In the genomic region with DNA sequence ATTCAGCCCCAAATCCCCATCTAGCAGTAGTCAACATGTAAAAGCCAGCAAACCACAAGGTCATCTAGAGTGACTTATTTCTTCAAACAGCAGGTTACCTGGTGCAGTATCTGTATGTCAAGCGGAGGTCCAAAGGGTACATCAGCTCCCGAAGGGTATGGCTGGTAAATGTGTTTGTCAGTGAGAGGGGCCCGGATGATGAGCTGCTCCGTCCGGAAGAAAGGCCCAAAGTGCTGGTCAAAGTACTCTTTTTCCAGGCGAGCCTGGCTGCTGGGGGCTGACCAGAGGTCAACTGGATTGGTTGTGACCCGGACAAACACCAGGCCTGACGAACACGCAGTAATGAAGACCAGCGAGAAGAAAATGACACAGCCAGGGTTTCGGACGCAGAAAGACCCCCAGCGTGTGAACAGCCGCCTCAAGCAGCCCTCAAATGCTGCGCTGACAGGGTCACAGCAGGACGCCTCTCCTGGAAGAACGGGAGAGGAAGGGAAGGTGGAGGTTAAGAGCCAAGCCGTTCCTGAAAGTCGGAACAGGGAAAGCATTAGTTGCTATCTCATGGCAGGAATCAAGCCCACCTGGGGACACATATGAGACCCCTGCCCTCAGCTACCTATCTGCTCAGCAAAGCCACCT, we compare ENCODE assay signal across 1 cellular context.
TF ChIP-seq lines count a peak whose summit lies in the region.

No MANE protein-coding gene starts in this region.

TF ChIP-seq in HepG2, 621 proteins besides CTCF, POLR2A, EP300 and RAD21 (continued from another document and continues in another):
- TF ChIP-seq, protein P1, sequence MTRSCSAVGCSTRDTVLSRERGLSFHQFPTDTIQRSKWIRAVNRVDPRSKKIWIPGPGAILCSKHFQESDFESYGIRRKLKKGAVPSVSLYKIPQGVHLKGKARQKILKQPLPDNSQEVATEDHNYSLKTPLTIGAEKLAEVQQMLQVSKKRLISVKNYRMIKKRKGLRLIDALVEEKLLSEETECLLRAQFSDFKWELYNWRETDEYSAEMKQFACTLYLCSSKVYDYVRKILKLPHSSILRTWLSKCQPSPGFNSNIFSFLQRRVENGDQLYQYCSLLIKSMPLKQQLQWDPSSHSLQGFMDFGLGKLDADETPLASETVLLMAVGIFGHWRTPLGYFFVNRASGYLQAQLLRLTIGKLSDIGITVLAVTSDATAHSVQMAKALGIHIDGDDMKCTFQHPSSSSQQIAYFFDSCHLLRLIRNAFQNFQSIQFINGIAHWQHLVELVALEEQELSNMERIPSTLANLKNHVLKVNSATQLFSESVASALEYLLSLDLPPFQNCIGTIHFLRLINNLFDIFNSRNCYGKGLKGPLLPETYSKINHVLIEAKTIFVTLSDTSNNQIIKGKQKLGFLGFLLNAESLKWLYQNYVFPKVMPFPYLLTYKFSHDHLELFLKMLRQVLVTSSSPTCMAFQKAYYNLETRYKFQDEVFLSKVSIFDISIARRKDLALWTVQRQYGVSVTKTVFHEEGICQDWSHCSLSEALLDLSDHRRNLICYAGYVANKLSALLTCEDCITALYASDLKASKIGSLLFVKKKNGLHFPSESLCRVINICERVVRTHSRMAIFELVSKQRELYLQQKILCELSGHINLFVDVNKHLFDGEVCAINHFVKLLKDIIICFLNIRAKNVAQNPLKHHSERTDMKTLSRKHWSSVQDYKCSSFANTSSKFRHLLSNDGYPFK (CRISPR knock-in tag; IDR thresholded peaks at IDR 0.05; ENCODE audit: borderline replicate concordance), result peak; percentile 24; the same call in 1 of the 2 replicates
- peak; percentile 56; the same call in 1 of the 2 replicates for TF ChIP-seq BCL6 (CRISPR knock-in tag; IDR thresholded peaks at IDR 0.05)
- TF ChIP-seq, protein P2, sequence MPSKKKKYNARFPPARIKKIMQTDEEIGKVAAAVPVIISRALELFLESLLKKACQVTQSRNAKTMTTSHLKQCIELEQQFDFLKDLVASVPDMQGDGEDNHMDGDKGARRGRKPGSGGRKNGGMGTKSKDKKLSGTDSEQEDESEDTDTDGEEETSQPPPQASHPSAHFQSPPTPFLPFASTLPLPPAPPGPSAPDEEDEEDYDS (CRISPR knock-in tag; IDR thresholded peaks at IDR 0.05), result peak; percentile 47; the same call in 1 of the 2 replicates
- TF ChIP-seq FOXJ3 (CRISPR knock-in tag; IDR thresholded peaks at IDR 0.05; ENCODE audit: borderline replicate concordance), result peak; percentile 90; the same call in 1 of the 2 replicates
- TF ChIP-seq, protein P3, sequence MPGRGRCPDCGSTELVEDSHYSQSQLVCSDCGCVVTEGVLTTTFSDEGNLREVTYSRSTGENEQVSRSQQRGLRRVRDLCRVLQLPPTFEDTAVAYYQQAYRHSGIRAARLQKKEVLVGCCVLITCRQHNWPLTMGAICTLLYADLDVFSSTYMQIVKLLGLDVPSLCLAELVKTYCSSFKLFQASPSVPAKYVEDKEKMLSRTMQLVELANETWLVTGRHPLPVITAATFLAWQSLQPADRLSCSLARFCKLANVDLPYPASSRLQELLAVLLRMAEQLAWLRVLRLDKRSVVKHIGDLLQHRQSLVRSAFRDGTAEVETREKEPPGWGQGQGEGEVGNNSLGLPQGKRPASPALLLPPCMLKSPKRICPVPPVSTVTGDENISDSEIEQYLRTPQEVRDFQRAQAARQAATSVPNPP (CRISPR knock-in tag; IDR thresholded peaks at IDR 0.05), result 0 out of 2 replicates have a peak, but pooled peaks have one; percentile 52
- TF ChIP-seq MEIS2 (CRISPR knock-in tag; IDR thresholded peaks at IDR 0.05), result peak; percentile 93
- TF ChIP-seq KAT7 (CRISPR knock-in tag; IDR thresholded peaks at IDR 0.05; ENCODE audit: borderline replicate concordance), result no peak
- TF ChIP-seq CBX2 (IDR thresholded peaks at IDR 0.05; ENCODE audit: low read depth, low read length), result no peak
- no peak for TF ChIP-seq CBX2 (CRISPR knock-in tag; IDR thresholded peaks at IDR 0.05; ENCODE audit: low read depth)
- TF ChIP-seq ZNF652 (CRISPR knock-in tag; IDR thresholded peaks at IDR 0.05; ENCODE audit: borderline replicate concordance, low read depth), result peak; percentile 25; the same call in 1 of the 2 replicates
- TF ChIP-seq, protein P4, sequence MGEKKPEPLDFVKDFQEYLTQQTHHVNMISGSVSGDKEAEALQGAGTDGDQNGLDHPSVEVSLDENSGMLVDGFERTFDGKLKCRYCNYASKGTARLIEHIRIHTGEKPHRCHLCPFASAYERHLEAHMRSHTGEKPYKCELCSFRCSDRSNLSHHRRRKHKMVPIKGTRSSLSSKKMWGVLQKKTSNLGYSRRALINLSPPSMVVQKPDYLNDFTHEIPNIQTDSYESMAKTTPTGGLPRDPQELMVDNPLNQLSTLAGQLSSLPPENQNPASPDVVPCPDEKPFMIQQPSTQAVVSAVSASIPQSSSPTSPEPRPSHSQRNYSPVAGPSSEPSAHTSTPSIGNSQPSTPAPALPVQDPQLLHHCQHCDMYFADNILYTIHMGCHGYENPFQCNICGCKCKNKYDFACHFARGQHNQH (CRISPR knock-in tag; IDR thresholded peaks at IDR 0.05), result peak; percentile 88
- peak; percentile 78; the same call in 1 of the 2 replicates for TF ChIP-seq ZNF225 (CRISPR knock-in tag; IDR thresholded peaks at IDR 0.05)
- TF ChIP-seq ZSCAN21 (CRISPR knock-in tag; IDR thresholded peaks at IDR 0.05; ENCODE audit: borderline replicate concordance), result peak; percentile 100
- TF ChIP-seq WIZ (CRISPR knock-in tag; IDR thresholded peaks at IDR 0.05), result no peak
- TF ChIP-seq, protein P5, sequence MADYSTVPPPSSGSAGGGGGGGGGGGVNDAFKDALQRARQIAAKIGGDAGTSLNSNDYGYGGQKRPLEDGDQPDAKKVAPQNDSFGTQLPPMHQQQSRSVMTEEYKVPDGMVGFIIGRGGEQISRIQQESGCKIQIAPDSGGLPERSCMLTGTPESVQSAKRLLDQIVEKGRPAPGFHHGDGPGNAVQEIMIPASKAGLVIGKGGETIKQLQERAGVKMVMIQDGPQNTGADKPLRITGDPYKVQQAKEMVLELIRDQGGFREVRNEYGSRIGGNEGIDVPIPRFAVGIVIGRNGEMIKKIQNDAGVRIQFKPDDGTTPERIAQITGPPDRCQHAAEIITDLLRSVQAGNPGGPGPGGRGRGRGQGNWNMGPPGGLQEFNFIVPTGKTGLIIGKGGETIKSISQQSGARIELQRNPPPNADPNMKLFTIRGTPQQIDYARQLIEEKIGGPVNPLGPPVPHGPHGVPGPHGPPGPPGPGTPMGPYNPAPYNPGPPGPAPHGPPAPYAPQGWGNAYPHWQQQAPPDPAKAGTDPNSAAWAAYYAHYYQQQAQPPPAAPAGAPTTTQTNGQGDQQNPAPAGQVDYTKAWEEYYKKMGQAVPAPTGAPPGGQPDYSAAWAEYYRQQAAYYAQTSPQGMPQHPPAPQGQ (CRISPR knock-in tag; IDR thresholded peaks at IDR 0.05; ENCODE audit: borderline replicate concordance), result no peak
- 0 out of 2 replicates have a peak, but pooled peaks have one; percentile 58 for TF ChIP-seq BRCA1 (CRISPR knock-in tag; IDR thresholded peaks at IDR 0.05)
- TF ChIP-seq, protein P6, sequence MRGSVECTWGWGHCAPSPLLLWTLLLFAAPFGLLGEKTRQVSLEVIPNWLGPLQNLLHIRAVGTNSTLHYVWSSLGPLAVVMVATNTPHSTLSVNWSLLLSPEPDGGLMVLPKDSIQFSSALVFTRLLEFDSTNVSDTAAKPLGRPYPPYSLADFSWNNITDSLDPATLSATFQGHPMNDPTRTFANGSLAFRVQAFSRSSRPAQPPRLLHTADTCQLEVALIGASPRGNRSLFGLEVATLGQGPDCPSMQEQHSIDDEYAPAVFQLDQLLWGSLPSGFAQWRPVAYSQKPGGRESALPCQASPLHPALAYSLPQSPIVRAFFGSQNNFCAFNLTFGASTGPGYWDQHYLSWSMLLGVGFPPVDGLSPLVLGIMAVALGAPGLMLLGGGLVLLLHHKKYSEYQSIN (CRISPR knock-in tag; IDR thresholded peaks at IDR 0.05; ENCODE audit: borderline replicate concordance), result no peak
- TF ChIP-seq NAIF1 (CRISPR knock-in tag; IDR thresholded peaks at IDR 0.05; ENCODE audit: borderline replicate concordance), result no peak
- peak; percentile 88 for TF ChIP-seq MTA1 (CRISPR knock-in tag; IDR thresholded peaks at IDR 0.05; ENCODE audit: borderline replicate concordance)
- TF ChIP-seq ZNF614 (CRISPR knock-in tag; IDR thresholded peaks at IDR 0.05; ENCODE audit: borderline replicate concordance), result peak; percentile 82; the same call in 1 of the 2 replicates
- peak; percentile 90 for TF ChIP-seq ZMYM3 (CRISPR knock-in tag; IDR thresholded peaks at IDR 0.05)
- TF ChIP-seq KAT2B (IDR thresholded peaks at IDR 0.05; ENCODE audit: borderline replicate concordance, low read depth, low read length), result no peak
- no peak for TF ChIP-seq ZSCAN22 (CRISPR knock-in tag; IDR thresholded peaks at IDR 0.05)
- TF ChIP-seq, protein P7, sequence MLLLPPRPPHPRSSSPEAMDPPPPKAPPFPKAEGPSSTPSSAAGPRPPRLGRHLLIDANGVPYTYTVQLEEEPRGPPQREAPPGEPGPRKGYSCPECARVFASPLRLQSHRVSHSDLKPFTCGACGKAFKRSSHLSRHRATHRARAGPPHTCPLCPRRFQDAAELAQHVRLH (CRISPR knock-in tag; IDR thresholded peaks at IDR 0.05; ENCODE audit: borderline replicate concordance, low read depth), result peak; percentile 71; the same call in 1 of the 2 replicates
- TF ChIP-seq NR2F1 (CRISPR knock-in tag; IDR thresholded peaks at IDR 0.05), result peak; percentile 85 to 91
- TF ChIP-seq, protein P8, sequence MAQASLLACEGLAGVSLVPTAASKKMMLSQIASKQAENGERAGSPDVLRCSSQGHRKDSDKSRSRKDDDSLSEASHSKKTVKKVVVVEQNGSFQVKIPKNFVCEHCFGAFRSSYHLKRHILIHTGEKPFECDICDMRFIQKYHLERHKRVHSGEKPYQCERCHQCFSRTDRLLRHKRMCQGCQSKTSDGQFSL (CRISPR knock-in tag; IDR thresholded peaks at IDR 0.05), result no peak
- TF ChIP-seq AGO2 (optimal IDR thresholded peaks at IDR 0.05; ENCODE audit: low read depth, low read length), result peak; percentile 53
- TF ChIP-seq, protein P9, sequence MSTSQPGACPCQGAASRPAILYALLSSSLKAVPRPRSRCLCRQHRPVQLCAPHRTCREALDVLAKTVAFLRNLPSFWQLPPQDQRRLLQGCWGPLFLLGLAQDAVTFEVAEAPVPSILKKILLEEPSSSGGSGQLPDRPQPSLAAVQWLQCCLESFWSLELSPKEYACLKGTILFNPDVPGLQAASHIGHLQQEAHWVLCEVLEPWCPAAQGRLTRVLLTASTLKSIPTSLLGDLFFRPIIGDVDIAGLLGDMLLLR (CRISPR knock-in tag; IDR thresholded peaks at IDR 0.05), result no peak
- TF ChIP-seq JUNB (CRISPR knock-in tag; IDR thresholded peaks at IDR 0.05; ENCODE audit: borderline replicate concordance), result no peak
- TF ChIP-seq CHD2 (IDR thresholded peaks at IDR 0.05; ENCODE audit: low read depth, low read length), result 0 out of 2 replicates have a peak, but pooled peaks have one; percentile 29
- TF ChIP-seq DMAP1 (CRISPR knock-in tag; IDR thresholded peaks at IDR 0.05), result peak; percentile 75
- TF ChIP-seq CBFB (CRISPR knock-in tag; IDR thresholded peaks at IDR 0.05), result 0 out of 2 replicates have a peak, but pooled peaks have one; percentile 70
- no peak for TF ChIP-seq NONO (IDR thresholded peaks at IDR 0.05)
- peak; percentile 58; the same call in 1 of the 2 replicates for TF ChIP-seq NONO (CRISPR knock-in tag; conservative IDR thresholded peaks at IDR 0.05)
- no peak for TF ChIP-seq CBX1 (IDR thresholded peaks at IDR 0.05; ENCODE audit: low read depth)
- 0 out of 2 replicates have a peak, but pooled peaks have one; percentile 36 for TF ChIP-seq ZNF678 (CRISPR knock-in tag; IDR thresholded peaks at IDR 0.05)
- TF ChIP-seq SRY (CRISPR knock-in tag; IDR thresholded peaks at IDR 0.05), result no peak
- no peak for TF ChIP-seq SRSF4 (IDR thresholded peaks at IDR 0.05; ENCODE audit: low read depth, low read length, poor library complexity, severe bottlenecking)
- TF ChIP-seq ZFYVE20 (CRISPR knock-in tag; IDR thresholded peaks at IDR 0.05; ENCODE audit: borderline replicate concordance, low read depth), result no peak
- peak; percentile 78; the same call in 1 of the 2 replicates for TF ChIP-seq MYC (CRISPR knock-in tag; IDR thresholded peaks at IDR 0.05; ENCODE audit: borderline replicate concordance)
- TF ChIP-seq SKI (IDR thresholded peaks at IDR 0.05; ENCODE audit: partially characterized antibody), result peak; percentile 79
- TF ChIP-seq, protein P10, sequence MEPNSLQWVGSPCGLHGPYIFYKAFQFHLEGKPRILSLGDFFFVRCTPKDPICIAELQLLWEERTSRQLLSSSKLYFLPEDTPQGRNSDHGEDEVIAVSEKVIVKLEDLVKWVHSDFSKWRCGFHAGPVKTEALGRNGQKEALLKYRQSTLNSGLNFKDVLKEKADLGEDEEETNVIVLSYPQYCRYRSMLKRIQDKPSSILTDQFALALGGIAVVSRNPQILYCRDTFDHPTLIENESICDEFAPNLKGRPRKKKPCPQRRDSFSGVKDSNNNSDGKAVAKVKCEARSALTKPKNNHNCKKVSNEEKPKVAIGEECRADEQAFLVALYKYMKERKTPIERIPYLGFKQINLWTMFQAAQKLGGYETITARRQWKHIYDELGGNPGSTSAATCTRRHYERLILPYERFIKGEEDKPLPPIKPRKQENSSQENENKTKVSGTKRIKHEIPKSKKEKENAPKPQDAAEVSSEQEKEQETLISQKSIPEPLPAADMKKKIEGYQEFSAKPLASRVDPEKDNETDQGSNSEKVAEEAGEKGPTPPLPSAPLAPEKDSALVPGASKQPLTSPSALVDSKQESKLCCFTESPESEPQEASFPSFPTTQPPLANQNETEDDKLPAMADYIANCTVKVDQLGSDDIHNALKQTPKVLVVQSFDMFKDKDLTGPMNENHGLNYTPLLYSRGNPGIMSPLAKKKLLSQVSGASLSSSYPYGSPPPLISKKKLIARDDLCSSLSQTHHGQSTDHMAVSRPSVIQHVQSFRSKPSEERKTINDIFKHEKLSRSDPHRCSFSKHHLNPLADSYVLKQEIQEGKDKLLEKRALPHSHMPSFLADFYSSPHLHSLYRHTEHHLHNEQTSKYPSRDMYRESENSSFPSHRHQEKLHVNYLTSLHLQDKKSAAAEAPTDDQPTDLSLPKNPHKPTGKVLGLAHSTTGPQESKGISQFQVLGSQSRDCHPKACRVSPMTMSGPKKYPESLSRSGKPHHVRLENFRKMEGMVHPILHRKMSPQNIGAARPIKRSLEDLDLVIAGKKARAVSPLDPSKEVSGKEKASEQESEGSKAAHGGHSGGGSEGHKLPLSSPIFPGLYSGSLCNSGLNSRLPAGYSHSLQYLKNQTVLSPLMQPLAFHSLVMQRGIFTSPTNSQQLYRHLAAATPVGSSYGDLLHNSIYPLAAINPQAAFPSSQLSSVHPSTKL (CRISPR knock-in tag; IDR thresholded peaks at IDR 0.05), result peak; percentile 93
- TF ChIP-seq ZNF550 (CRISPR knock-in tag; IDR thresholded peaks at IDR 0.05; ENCODE audit: borderline replicate concordance), result no peak
- TF ChIP-seq, protein P11, sequence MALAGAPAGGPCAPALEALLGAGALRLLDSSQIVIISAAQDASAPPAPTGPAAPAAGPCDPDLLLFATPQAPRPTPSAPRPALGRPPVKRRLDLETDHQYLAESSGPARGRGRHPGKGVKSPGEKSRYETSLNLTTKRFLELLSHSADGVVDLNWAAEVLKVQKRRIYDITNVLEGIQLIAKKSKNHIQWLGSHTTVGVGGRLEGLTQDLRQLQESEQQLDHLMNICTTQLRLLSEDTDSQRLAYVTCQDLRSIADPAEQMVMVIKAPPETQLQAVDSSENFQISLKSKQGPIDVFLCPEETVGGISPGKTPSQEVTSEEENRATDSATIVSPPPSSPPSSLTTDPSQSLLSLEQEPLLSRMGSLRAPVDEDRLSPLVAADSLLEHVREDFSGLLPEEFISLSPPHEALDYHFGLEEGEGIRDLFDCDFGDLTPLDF (CRISPR knock-in tag; IDR thresholded peaks at IDR 0.05), result no peak
